1 cellular context compared by ENCODE assay signal in the genomic region with DNA sequence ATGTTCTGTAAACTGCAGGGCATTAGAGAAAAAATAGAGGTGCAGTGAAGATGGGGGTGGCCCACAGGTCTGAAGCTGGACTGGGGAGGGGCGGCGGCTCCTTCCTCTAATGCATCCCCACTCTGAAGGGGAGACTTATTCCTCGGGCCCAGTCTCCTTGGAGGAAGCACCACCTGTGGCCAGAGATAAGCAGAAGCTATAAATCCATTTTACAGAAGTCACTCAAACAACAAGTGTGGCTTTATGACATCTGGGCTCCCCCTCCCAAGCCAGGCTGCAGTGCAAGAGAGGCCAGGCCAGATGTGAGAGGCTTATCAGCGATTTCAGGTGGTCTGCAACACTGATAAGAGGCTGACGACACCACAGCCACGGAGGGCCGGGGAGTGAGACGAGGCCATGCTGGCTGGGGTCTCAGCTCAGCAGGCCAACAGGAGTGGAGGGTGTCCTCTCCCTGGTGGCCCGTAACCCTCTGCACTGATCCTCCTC.
TF ChIP-seq lines count a peak whose summit lies in the region.

No MANE protein-coding gene starts in this region.

TF ChIP-seq in K562, 482 proteins besides CTCF, POLR2A, EP300 and RAD21 (continued from another document and continues in another):
- TF ChIP-seq, protein P1, sequence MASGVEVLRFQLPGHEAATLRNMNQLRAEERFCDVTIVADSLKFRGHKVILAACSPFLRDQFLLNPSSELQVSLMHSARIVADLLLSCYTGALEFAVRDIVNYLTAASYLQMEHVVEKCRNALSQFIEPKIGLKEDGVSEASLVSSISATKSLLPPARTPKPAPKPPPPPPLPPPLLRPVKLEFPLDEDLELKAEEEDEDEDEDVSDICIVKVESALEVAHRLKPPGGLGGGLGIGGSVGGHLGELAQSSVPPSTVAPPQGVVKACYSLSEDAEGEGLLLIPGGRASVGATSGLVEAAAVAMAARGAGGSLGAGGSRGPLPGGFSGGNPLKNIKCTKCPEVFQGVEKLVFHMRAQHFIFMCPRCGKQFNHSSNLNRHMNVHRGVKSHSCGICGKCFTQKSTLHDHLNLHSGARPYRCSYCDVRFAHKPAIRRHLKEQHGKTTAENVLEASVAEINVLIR (CRISPR knock-in tag; IDR thresholded peaks at IDR 0.05), result peak; percentile 77
- TF ChIP-seq ETV6 (IDR thresholded peaks at IDR 0.05; ENCODE audit: borderline replicate concordance in 1 of 2, low read depth in 2 of 2, low read length in 1 of 2) (peak in 1 of 2 experiments; percentile 79; a peak in 2 of 4 replicates), ETV6 (CRISPR knock-in tag; IDR thresholded peaks at IDR 0.05; ENCODE audit: borderline replicate concordance) (no peak), ZNF224 (CRISPR knock-in tag; IDR thresholded peaks at IDR 0.05) (no peak), MTA2 (IDR thresholded peaks at IDR 0.05; ENCODE audit: low read depth) (peak; percentile 99), NR3C1 (CRISPR knock-in tag; IDR thresholded peaks at IDR 0.05) (no peak), PHF8 (IDR thresholded peaks at IDR 0.05; ENCODE audit: borderline replicate concordance, low read length) (no peak), MITF (IDR thresholded peaks at IDR 0.05) (peak; percentile 51; the same call in 1 of the 2 replicates), RNF2 (IDR thresholded peaks at IDR 0.05) (peak; percentile 90), NCOA1 (IDR thresholded peaks at IDR 0.05; ENCODE audit: low read depth) (peak; percentile 94), ZNF445 (CRISPR knock-in tag; IDR thresholded peaks at IDR 0.05; ENCODE audit: low read depth) (0 out of 2 replicates have a peak, but pooled peaks have one; percentile 45), SPI1 (IDR thresholded peaks at IDR 0.05; ENCODE audit: borderline replicate concordance, low read depth, low read length) (peak; percentile 73; the same call in 1 of the 2 replicates), ZNF511 (CRISPR knock-in tag; IDR thresholded peaks at IDR 0.05) (no peak), PCBP1 (IDR thresholded peaks at IDR 0.05; ENCODE audit: low read depth, low read length, poor library complexity, severe bottlenecking) (no peak), L3MBTL2 (IDR thresholded peaks at IDR 0.05) (peak; percentile 89), SMARCC2 (IDR thresholded peaks at IDR 0.05; ENCODE audit: low read depth) (peak; percentile 98), KLF16 (IDR thresholded peaks at IDR 0.05) (peak; percentile 99), TAF9B (IDR thresholded peaks at IDR 0.05; ENCODE audit: partially characterized antibody) (peak; percentile 65), BCOR (IDR thresholded peaks at IDR 0.05) (peak; percentile 93), NKRF (IDR thresholded peaks at IDR 0.05; ENCODE audit: borderline replicate concordance) (no peak), NFE2 (IDR thresholded peaks at IDR 0.05; ENCODE audit: low read depth) (peak; percentile 66), ZBTB7A (IDR thresholded peaks at IDR 0.05; ENCODE audit: borderline replicate concordance, control insufficient read depth, low read depth, low read length) (peak; percentile 82; the same call in 1 of the 2 replicates), ESRRA (IDR thresholded peaks at IDR 0.05; ENCODE audit: borderline replicate concordance, low read depth) (peak; percentile 83), ZNF584 (CRISPR knock-in tag; IDR thresholded peaks at IDR 0.05; ENCODE audit: low read depth) (peak; percentile 90), ERF (CRISPR knock-in tag; IDR thresholded peaks at IDR 0.05) (0 out of 2 replicates have a peak, but pooled peaks have one; percentile 72), NCOA6 (IDR thresholded peaks at IDR 0.05) (no peak), ZNF274 (IDR thresholded peaks at IDR 0.05; ENCODE audit: borderline replicate concordance, low read depth, low read length) (peak; percentile 75; the same call in 1 of the 2 replicates), SMAD1 (IDR thresholded peaks at IDR 0.05; ENCODE audit: low read depth, low read length, partially characterized antibody) (peak; percentile 76), ZEB2 (IDR thresholded peaks at IDR 0.05) (peak; percentile 95), PTRF (tag; IDR thresholded peaks at IDR 0.05) (no peak)
- TF ChIP-seq, protein P2, sequence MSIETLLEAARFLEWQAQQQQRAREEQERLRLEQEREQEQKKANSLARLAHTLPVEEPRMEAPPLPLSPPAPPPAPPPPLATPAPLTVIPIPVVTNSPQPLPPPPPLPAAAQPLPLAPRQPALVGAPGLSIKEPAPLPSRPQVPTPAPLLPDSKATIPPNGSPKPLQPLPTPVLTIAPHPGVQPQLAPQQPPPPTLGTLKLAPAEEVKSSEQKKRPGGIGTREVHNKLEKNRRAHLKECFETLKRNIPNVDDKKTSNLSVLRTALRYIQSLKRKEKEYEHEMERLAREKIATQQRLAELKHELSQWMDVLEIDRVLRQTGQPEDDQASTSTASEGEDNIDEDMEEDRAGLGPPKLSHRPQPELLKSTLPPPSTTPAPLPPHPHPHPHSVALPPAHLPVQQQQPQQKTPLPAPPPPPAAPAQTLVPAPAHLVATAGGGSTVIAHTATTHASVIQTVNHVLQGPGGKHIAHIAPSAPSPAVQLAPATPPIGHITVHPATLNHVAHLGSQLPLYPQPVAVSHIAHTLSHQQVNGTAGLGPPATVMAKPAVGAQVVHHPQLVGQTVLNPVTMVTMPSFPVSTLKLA (conservative IDR thresholded peaks at IDR 0.05), result peak in 1 of 2 experiments; percentile 77; a peak in 2 of 4 replicates
- TF ChIP-seq, protein P3, sequence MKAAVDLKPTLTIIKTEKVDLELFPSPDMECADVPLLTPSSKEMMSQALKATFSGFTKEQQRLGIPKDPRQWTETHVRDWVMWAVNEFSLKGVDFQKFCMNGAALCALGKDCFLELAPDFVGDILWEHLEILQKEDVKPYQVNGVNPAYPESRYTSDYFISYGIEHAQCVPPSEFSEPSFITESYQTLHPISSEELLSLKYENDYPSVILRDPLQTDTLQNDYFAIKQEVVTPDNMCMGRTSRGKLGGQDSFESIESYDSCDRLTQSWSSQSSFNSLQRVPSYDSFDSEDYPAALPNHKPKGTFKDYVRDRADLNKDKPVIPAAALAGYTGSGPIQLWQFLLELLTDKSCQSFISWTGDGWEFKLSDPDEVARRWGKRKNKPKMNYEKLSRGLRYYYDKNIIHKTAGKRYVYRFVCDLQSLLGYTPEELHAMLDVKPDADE (conservative IDR thresholded peaks at IDR 0.05; ENCODE audit: control insufficient read depth, low read depth, low read length), result peak; percentile 62; the same call in 1 of the 2 replicates
- TF ChIP-seq, protein P4, sequence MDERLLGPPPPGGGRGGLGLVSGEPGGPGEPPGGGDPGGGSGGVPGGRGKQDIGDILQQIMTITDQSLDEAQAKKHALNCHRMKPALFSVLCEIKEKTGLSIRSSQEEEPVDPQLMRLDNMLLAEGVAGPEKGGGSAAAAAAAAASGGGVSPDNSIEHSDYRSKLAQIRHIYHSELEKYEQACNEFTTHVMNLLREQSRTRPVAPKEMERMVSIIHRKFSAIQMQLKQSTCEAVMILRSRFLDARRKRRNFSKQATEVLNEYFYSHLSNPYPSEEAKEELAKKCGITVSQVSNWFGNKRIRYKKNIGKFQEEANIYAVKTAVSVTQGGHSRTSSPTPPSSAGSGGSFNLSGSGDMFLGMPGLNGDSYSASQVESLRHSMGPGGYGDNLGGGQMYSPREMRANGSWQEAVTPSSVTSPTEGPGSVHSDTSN (CRISPR knock-in tag; IDR thresholded peaks at IDR 0.05; ENCODE audit: low read depth), result peak; percentile 58
- TF ChIP-seq, protein P4 (tag; conservative IDR thresholded peaks at IDR 0.05; ENCODE audit: low read depth), result peak; percentile 96
- TF ChIP-seq, protein P5, sequence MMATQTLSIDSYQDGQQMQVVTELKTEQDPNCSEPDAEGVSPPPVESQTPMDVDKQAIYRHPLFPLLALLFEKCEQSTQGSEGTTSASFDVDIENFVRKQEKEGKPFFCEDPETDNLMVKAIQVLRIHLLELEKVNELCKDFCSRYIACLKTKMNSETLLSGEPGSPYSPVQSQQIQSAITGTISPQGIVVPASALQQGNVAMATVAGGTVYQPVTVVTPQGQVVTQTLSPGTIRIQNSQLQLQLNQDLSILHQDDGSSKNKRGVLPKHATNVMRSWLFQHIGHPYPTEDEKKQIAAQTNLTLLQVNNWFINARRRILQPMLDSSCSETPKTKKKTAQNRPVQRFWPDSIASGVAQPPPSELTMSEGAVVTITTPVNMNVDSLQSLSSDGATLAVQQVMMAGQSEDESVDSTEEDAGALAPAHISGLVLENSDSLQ (IDR thresholded peaks at IDR 0.05), result peak; percentile 97
- TF ChIP-seq, protein P6, sequence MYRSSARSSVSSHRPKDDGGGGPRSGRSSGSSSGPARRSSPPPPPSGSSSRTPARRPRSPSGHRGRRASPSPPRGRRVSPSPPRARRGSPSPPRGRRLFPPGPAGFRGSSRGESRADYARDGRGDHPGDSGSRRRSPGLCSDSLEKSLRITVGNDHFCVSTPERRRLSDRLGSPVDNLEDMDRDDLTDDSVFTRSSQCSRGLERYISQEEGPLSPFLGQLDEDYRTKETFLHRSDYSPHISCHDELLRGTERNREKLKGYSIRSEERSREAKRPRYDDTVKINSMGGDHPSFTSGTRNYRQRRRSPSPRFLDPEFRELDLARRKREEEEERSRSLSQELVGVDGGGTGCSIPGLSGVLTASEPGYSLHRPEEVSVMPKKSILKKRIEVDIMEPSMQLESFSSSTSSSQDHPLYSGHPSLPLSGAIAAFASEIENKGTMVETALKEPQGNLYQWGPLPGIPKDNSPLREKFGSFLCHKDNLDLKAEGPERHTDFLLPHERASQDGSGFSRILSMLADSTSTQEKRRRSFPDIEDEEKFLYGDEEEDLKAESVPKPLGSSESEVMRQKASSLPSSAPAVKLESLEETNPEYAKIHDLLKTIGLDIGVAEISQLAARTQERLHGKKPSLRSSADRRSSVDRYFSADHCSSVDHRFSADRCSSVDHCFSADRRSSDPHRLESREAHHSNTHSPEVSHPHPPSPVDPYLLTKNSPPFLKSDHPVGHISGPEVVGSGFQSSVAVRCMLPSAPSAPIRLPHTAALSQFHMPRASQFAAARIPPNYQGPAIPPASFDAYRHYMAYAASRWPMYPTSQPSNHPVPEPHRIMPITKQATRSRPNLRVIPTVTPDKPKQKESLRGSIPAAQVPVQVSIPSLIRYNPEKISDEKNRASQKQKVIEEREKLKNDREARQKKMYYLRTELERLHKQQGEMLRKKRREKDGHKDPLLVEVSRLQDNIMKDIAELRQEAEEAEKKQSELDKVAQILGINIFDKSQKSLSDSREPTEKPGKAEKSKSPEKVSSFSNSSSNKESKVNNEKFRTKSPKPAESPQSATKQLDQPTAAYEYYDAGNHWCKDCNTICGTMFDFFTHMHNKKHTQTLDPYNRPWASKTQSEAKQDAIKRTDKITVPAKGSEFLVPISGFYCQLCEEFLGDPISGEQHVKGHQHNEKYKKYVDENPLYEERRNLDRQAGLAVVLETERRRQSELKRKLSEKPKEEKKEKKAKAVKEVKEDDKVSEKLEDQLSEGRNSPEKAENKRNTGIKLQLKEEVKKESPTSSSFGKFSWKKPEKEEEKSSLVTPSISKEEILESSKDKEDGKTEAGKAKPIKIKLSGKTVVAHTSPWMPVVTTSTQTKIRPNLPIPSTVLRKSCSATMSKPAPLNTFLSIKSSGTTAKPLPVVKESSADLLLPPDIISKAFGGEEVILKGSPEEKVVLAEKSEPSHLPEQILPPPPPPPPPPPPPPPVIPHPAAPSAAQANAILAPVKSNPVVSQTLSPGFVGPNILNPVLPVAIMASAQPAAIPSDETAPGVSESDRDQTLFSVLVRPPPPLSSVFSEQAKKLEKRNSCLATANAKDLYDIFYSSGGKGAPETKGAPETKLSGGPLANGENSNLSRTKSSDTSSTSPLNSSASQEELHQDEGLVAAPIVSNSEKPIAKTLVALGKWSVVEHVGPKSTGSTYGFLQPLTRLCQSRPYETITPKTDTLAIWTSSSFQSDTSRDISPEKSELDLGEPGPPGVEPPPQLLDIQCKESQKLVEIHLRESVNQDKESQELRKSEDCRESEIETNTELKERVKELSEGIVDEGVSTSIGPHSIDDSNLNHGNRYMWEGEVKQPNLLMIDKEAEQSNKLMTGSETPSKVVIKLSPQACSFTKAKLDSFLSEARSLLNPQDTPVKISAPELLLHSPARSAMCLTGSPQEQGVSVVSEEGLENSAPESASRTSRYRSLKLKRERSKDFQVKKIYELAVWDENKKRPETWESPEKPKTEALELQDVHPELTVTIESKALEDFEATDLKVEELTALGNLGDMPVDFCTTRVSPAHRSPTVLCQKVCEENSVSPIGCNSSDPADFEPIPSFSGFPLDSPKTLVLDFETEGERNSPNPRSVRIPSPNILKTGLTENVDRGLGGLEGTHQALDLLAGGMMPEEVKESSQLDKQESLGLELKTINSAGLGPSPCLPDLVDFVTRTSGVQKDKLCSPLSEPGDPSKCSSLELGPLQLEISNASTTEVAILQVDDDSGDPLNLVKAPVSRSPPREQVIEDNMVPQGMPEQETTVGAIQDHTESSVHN (IDR thresholded peaks at IDR 0.05; ENCODE audit: borderline replicate concordance in 1 of 2, low read depth in 1 of 2), result peak in 1 of 2 experiments; percentile 81; a peak in 2 of 4 replicates
